Comparison of ENCODE assay signal across 28 cellular contexts in the genomic region with DNA sequence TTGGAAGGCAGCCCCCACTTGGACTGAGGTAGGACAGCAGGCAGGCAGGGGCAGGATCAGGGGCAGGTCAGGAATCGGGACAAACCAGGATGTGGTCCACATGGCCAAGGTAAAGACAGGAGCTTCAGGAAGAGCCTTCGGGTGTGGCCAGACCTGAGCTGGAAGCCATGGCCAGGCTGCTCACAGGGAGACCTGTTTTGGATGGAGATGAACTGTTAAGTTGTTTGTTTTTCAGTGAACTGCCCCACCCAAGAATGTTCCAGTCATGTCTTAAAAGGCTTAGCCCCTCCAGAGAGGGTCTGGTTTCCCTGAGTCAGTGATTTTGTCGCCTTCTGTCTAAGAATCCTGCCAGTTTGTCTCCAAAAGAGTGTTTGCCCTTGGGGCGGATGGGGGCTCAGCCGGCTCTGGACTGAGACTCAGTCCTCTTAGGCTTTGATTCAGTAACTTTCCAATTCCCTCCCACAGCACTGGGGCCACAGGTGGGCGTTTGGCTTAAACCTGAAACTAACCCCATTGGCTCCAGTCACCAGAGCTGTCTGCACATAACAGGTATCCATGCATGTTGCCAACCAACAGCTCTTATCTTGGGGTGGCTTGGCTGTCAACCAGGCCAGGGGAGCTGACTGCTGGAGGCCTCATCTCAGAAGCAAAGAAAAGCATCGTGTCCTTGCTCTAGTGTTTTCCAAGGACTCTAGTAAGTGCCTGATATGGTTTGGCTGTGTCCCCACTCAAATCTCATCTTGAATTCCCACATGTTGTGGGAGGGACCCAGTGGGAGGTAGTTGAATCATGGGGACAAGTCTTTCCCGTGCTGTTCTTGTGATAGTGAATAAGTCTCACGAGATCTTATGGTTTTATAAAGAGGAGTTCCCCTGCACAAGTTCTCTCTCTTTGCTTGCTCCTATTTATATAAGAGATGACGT. TPM values are rescaled to one million over a fixed set of nuclear protein-coding genes. Genes with fewer than 3 reads are reported as not detected.
A peak's percentile ranks its signal among the peaks of the same experiment; 100 is the strongest.
DNase-seq lines count a peak whose midpoint lies in the region; ATAC-seq and TF ChIP-seq lines count a peak whose summit lies in the region.
"Had no signal": no experiment of that assay in that cellular context is flagged by ENCODE, and none has a peak within 500 bp of the region (broad histone marks: within the 10 kb centered on the region; RNA-seq: fewer than 3 reads in every experiment).

No MANE protein-coding gene starts in this region.

- intact Hi-C loops in activated CD8-positive, alpha-beta T cell treated with anti-CD3 and anti-CD28 coated beads for 36 hours (cut with micrococcal nuclease), result no loop called here
- intact Hi-C loops in left ventricle myocardium inferior (cut with micrococcal nuclease), result no loop called here

- H3K27ac Mint-ChIP-seq in activated CD8-positive, alpha-beta T cell treated with anti-CD3 and anti-CD28 coated beads for 36 hours, result no peak overlapping the region
- H3K27ac Mint-ChIP-seq in activated CD8-positive, alpha-beta T cell treated with anti-CD3 and anti-CD28 coated beads, Interleukin-2, amount 10 ng/mL, durations not matched to agents 7 days and 5 days, result no peak overlapping the region
- peak overlapping the region; percentile 16 for H3K27ac Mint-ChIP-seq in osteocyte (ENCODE audit: unreplicated experiment)
- H3K27ac Mint-ChIP-seq: activated T-cell treated with anti-CD3 and anti-CD28 coated beads, Interleukin-2, amount 50 U/mL, for 24 hours; CD4-positive, alpha-beta T cell; effector memory CD8-positive, alpha-beta T cell; neural progenitor cell had no signal

- H3K4me3 ChIP-seq in left ventricle myocardium inferior, result no peak overlapping the region
- H3K4me3 ChIP-seq: adrenal gland, colonic mucosa, GM12878, neural progenitor cell, psoas muscle, thoracic aorta had no signal

- H3K27me3 Mint-ChIP-seq in activated CD8-positive, alpha-beta T cell treated with anti-CD3 and anti-CD28 coated beads for 36 hours, result peaks cover 5% of the 10 kb centered on the region
- peaks cover 6% of the 10 kb centered on the region for H3K27me3 Mint-ChIP-seq in activated CD8-positive, alpha-beta T cell treated with anti-CD3 and anti-CD28 coated beads, Interleukin-2, amount 10 ng/mL, durations not matched to agents 7 days and 5 days (ENCODE audit: low read depth)
- H3K27me3 Mint-ChIP-seq in osteocyte (ENCODE audit: unreplicated experiment), result peaks cover 15% of the 10 kb centered on the region
- H3K27me3 Mint-ChIP-seq: activated T-cell treated with anti-CD3 and anti-CD28 coated beads, Interleukin-2, amount 50 U/mL, for 24 hours; CD4-positive, alpha-beta T cell had no signal

- CTCF ChIA-PET in activated CD8-positive, alpha-beta T cell treated with anti-CD3 and anti-CD28 coated beads for 36 hours (lab: Charles Lee), result no interaction called here
- CTCF ChIA-PET in activated CD8-positive, alpha-beta T cell treated with anti-CD3 and anti-CD28 coated beads, Interleukin-2, amount 10 ng/mL, durations not matched to agents 7 days and 5 days (lab: Charles Lee), result interaction anchor here (1.2 kb wide), 1 partner anchor 10 kb away, joined by 3 read pairs; no protein-coding TSS in a partner anchor

- POLR2A ChIA-PET in activated CD8-positive, alpha-beta T cell treated with anti-CD3 and anti-CD28 coated beads for 36 hours (lab: Charles Lee), result no interaction called here
- POLR2A ChIA-PET in activated CD8-positive, alpha-beta T cell treated with anti-CD3 and anti-CD28 coated beads, Interleukin-2, amount 10 ng/mL, durations not matched to agents 7 days and 5 days (lab: Charles Lee), result no interaction called here

- H3K36me3 ChIP-seq in left ventricle myocardium inferior, result no peaks in the 10 kb centered on the region
- H3K36me3 ChIP-seq: adrenal gland, colonic mucosa, neural progenitor cell, thoracic aorta had no signal

- peak; percentile 9 for DNase-seq in activated CD8-positive, alpha-beta T cell treated with anti-CD3 and anti-CD28 coated beads for 36 hours
- DNase-seq in activated CD8-positive, alpha-beta T cell treated with anti-CD3 and anti-CD28 coated beads, Interleukin-2, amount 10 ng/mL, durations not matched to agents 7 days and 5 days, result no peak
- DNase-seq in left ventricle myocardium inferior (peak; percentile 51), osteocyte (ENCODE audit: extremely low spot score, unreplicated experiment) (no peak), NK-92 (lab: John Stamatoyannopoulos, UW; ENCODE audit: unreplicated experiment) (no peak), mucosa of gallbladder (ENCODE audit: low spot score) (no peak), NCI-H1930 (lab: John Stamatoyannopoulos, UW) (no peak)
- DNase-seq: 8988T; activated CD4-positive, alpha-beta T cell treated with anti-CD3 and anti-CD28 coated beads for 4 hours; activated gamma-delta T cell treated with Interleukin-2 at 50 U/mL for 16 hours; activated T-cell treated with anti-CD3 and anti-CD28 coated beads, Interleukin-2, amount 50 U/mL, for 24 hours; adrenal gland; AML-193; CD4-positive, alpha-beta T cell; colonic mucosa; effector memory CD8-positive, alpha-beta T cell; foreskin melanocyte; NCI-H1436; NCI-H446 treated with DMSO at 0.1 percent for 48 hours; NCI-H82; psoas muscle; stimulated activated naive CD8-positive, alpha-beta T cell treated with anti-CD3 and anti-CD28 coated beads, Interleukin-15, Interleukin-2, amounts not matched to agents 100 U/mL and 50 U/mL, for 24 hours had no signal

- H3K9me3 Mint-ChIP-seq in activated CD8-positive, alpha-beta T cell treated with anti-CD3 and anti-CD28 coated beads for 36 hours, result no peaks in the 10 kb centered on the region
- H3K9me3 Mint-ChIP-seq in activated CD8-positive, alpha-beta T cell treated with anti-CD3 and anti-CD28 coated beads, Interleukin-2, amount 10 ng/mL, durations not matched to agents 7 days and 5 days (ENCODE audit: insufficient read depth), result no peaks in the 10 kb centered on the region
- H3K9me3 Mint-ChIP-seq in osteocyte (ENCODE audit: unreplicated experiment), result no peaks in the 10 kb centered on the region
- H3K9me3 Mint-ChIP-seq: activated T-cell treated with anti-CD3 and anti-CD28 coated beads, Interleukin-2, amount 50 U/mL, for 24 hours; CD4-positive, alpha-beta T cell; effector memory CD8-positive, alpha-beta T cell; neural progenitor cell had no signal

- no peaks in the 10 kb centered on the region for H3K36me3 Mint-ChIP-seq in activated CD8-positive, alpha-beta T cell treated with anti-CD3 and anti-CD28 coated beads for 36 hours (ENCODE audit: low read depth)
- H3K36me3 Mint-ChIP-seq in activated CD8-positive, alpha-beta T cell treated with anti-CD3 and anti-CD28 coated beads, Interleukin-2, amount 10 ng/mL, durations not matched to agents 7 days and 5 days (ENCODE audit: low read depth), result no peaks in the 10 kb centered on the region
- H3K36me3 Mint-ChIP-seq in osteocyte (ENCODE audit: unreplicated experiment), result no peaks in the 10 kb centered on the region
- H3K36me3 Mint-ChIP-seq: neural progenitor cell had no signal

- peaks cover 39% of the 10 kb centered on the region for H3K4me1 ChIP-seq in left ventricle myocardium inferior
- H3K4me1 ChIP-seq: adrenal gland, colonic mucosa, neural progenitor cell had no signal

- H3K4me1 Mint-ChIP-seq in activated CD8-positive, alpha-beta T cell treated with anti-CD3 and anti-CD28 coated beads for 36 hours (ENCODE audit: low read depth), result no peaks in the 10 kb centered on the region
- H3K4me1 Mint-ChIP-seq in activated CD8-positive, alpha-beta T cell treated with anti-CD3 and anti-CD28 coated beads, Interleukin-2, amount 10 ng/mL, durations not matched to agents 7 days and 5 days (ENCODE audit: low read depth), result no peaks in the 10 kb centered on the region
- H3K4me1 Mint-ChIP-seq in osteocyte (ENCODE audit: unreplicated experiment), result peaks cover 27% of the 10 kb centered on the region
- H3K4me1 Mint-ChIP-seq: neural progenitor cell had no signal

- H3K4me3 Mint-ChIP-seq in activated CD8-positive, alpha-beta T cell treated with anti-CD3 and anti-CD28 coated beads for 36 hours, result no peak overlapping the region
- no peak overlapping the region for H3K4me3 Mint-ChIP-seq in activated CD8-positive, alpha-beta T cell treated with anti-CD3 and anti-CD28 coated beads, Interleukin-2, amount 10 ng/mL, durations not matched to agents 7 days and 5 days
- H3K4me3 Mint-ChIP-seq in osteocyte (ENCODE audit: unreplicated experiment), result no peak overlapping the region
- H3K4me3 Mint-ChIP-seq: activated T-cell treated with anti-CD3 and anti-CD28 coated beads, Interleukin-2, amount 50 U/mL, for 24 hours; CD4-positive, alpha-beta T cell; effector memory CD8-positive, alpha-beta T cell; neural progenitor cell had no signal

- ATAC-seq in activated CD8-positive, alpha-beta T cell treated with anti-CD3 and anti-CD28 coated beads for 36 hours, result no peak
- no peak for ATAC-seq in activated CD8-positive, alpha-beta T cell treated with anti-CD3 and anti-CD28 coated beads, Interleukin-2, amount 10 ng/mL, durations not matched to agents 7 days and 5 days
- ATAC-seq: effector memory CD8-positive, alpha-beta T cell; GM12878; HCT116; psoas muscle; stimulated activated naive CD8-positive, alpha-beta T cell treated with anti-CD3 and anti-CD28 coated beads, Interleukin-15, Interleukin-2, amounts not matched to agents 100 U/mL and 50 U/mL, for 24 hours had no signal

- no peak for TF ChIP-seq CTCF in activated CD8-positive, alpha-beta T cell treated with anti-CD3 and anti-CD28 coated beads for 36 hours (IDR thresholded peaks at IDR 0.05)
- no peak for TF ChIP-seq CTCF in VCaP (conservative IDR thresholded peaks at IDR 0.05)
- no peak for TF ChIP-seq CTCF in left ventricle myocardium inferior (IDR thresholded peaks at IDR 0.05; ENCODE audit: borderline replicate concordance)
- no peak for TF ChIP-seq CTCF in osteocyte (IDR thresholded peaks at IDR 0.05)

- H3K27me3 ChIP-seq in left ventricle myocardium inferior (ENCODE audit: low read depth), result no peaks in the 10 kb centered on the region
- H3K27me3 ChIP-seq: adrenal gland, colonic mucosa, neural progenitor cell had no signal

- no peaks in the 10 kb centered on the region for H3K9me3 ChIP-seq in left ventricle myocardium inferior (replicated peaks)
- H3K9me3 ChIP-seq: adrenal gland, colonic mucosa, psoas muscle, thoracic aorta had no signal

- H3K27ac ChIP-seq in VCaP, result peak overlapping the region; percentile 60
- peak overlapping the region; percentile 52 for H3K27ac ChIP-seq in left ventricle myocardium inferior (replicated peaks)
- H3K27ac ChIP-seq: adrenal gland, colonic mucosa, KMS-11, neural progenitor cell, psoas muscle, thoracic aorta had no signal

RNA-seq across cellular contexts. Expression of gene ANKH, which starts 11.3 kb away (rescaled TPM):
- total RNA-seq in activated CD8-positive, alpha-beta T cell treated with anti-CD3 and anti-CD28 coated beads for 36 hours, result 10 to 100 TPM; 85.4 to 87.2 TPM
- total RNA-seq in activated CD8-positive, alpha-beta T cell treated with anti-CD3 and anti-CD28 coated beads, Interleukin-2, amount 10 ng/mL, durations not matched to agents 7 days and 5 days, result 10 to 100 TPM; 32.1 to 36.0 TPM
- total RNA-seq in left ventricle myocardium inferior (227 TPM), osteocyte (44.6 and 50.8 TPM in 2 replicates), mucosa of gallbladder (73.7 TPM)

Comparison
In these comparisons a context has a peak if more than half of its experiments do, and no peak if none do; other contexts are left out.
1. DNase-seq: peak in activated CD8-positive, alpha-beta T cell treated with anti-CD3 and anti-CD28 coated beads for 36 hours (single experiment) and left ventricle myocardium inferior (single experiment); none in activated CD8-positive, alpha-beta T cell treated with anti-CD3 and anti-CD28 coated beads, Interleukin-2, amount 10 ng/mL, durations not matched to agents 7 days and 5 days (single experiment), osteocyte (single experiment), NK-92 (single experiment), mucosa of gallbladder (single experiment) and NCI-H1930 (0 of 2).